ENCODE assay signal across 24 cellular contexts in genomic region chr5:100518377-100518776, GRCh38.
"Had no signal": no experiment of that assay in that cellular context is flagged by ENCODE, and none has a peak within 500 bp of the region (broad histone marks: within the 10 kb centered on the region; RNA-seq: fewer than 3 reads in every experiment).

No MANE protein-coding gene starts in this region.

- H3K4me1 Mint-ChIP-seq: activated naive CD4-positive, alpha-beta T cell treated with anti-CD3 and anti-CD28 coated beads, Interleukin-2, amount 10 ng/mL, durations not matched to agents 7 days and 5 days; activated naive CD8-positive, alpha-beta T cell treated with anti-CD3 and anti-CD28 coated beads, Interleukin-2, amount 50 U/mL, for 24 hours; brain; mesothelial cell of epicardium had no signal

- H3K9me3 ChIP-seq: thyroid gland, uterus had no signal

- H3K27me3 ChIP-seq: dorsolateral prefrontal cortex, right atrium auricular region, thyroid gland, uterus had no signal

- H3K27ac ChIP-seq: dorsolateral prefrontal cortex, epithelial cell of prostate, right atrium auricular region, thyroid gland, uterus had no signal

- H3K36me3 ChIP-seq: right atrium auricular region, thyroid gland, uterus had no signal

- H3K27ac Mint-ChIP-seq: activated naive CD4-positive, alpha-beta T cell treated with anti-CD3 and anti-CD28 coated beads, Interleukin-2, amount 10 ng/mL, durations not matched to agents 7 days and 5 days; activated naive CD8-positive, alpha-beta T cell treated with anti-CD3 and anti-CD28 coated beads, Interleukin-2, amount 50 U/mL, for 24 hours; brain; mesothelial cell of epicardium; natural killer cell treated with Interleukin-12 subunit alpha and Interleukin-12 subunit beta and Interleukin-15 and Interleukin-18, amount 100 ng/mL, for 72 hours had no signal

- H3K36me3 Mint-ChIP-seq: activated naive CD4-positive, alpha-beta T cell treated with anti-CD3 and anti-CD28 coated beads, Interleukin-2, amount 10 ng/mL, durations not matched to agents 7 days and 5 days; mesothelial cell of epicardium had no signal

- H3K4me1 ChIP-seq: right atrium auricular region, thyroid gland, uterus had no signal

- H3K4me3 ChIP-seq: dorsolateral prefrontal cortex, lung, right atrium auricular region, thyroid gland, uterus had no signal

- H3K4me3 Mint-ChIP-seq: activated naive CD4-positive, alpha-beta T cell treated with anti-CD3 and anti-CD28 coated beads, Interleukin-2, amount 10 ng/mL, durations not matched to agents 7 days and 5 days; activated naive CD8-positive, alpha-beta T cell treated with anti-CD3 and anti-CD28 coated beads, Interleukin-2, amount 50 U/mL, for 24 hours; brain; mesothelial cell of epicardium; natural killer cell treated with Interleukin-12 subunit alpha and Interleukin-12 subunit beta and Interleukin-15 and Interleukin-18, amount 100 ng/mL, for 72 hours had no signal

- DNase-seq: activated CD4-positive, alpha-beta T cell treated with anti-CD3 and anti-CD28 coated beads, Interleukin-2, amount 50 U/mL, for 1 hour; activated CD8-positive, alpha-beta memory T cell treated with anti-CD3 and anti-CD28 coated beads, Interleukin-2, amount 50 U/mL, for 4 hours; activated effector memory CD4-positive, alpha-beta T cell treated with Interleukin-2 at 50 U/mL for 16 hours; activated naive CD4-positive, alpha-beta T cell treated with anti-CD3 and anti-CD28 coated beads, Interleukin-2, amount 10 ng/mL, durations not matched to agents 7 days and 5 days; activated naive CD8-positive, alpha-beta T cell treated with anti-CD3 and anti-CD28 coated beads, Interleukin-2, amount 50 U/mL, for 24 hours; activated T-cell treated with anti-CD3 and anti-CD28 coated beads, Interleukin-2, amount 50 U/mL, for 48 hours; anterior cingulate cortex; central memory CD4-positive, alpha-beta T cell; dorsolateral prefrontal cortex; foreskin fibroblast; hippocampal formation; kidney; nucleus accumbens; stimulated activated CD4-positive, alpha-beta T cell treated with anti-CD3 and anti-CD28 coated beads, Interleukin-2, amount 100 ng/mL, for 24 hours; stimulated activated naive CD4-positive, alpha-beta T cell treated with Interleukin-2 at 50 U/mL for 16 hours; T-helper 9 cell; thyroid gland; uterus had no signal

- H3K27me3 Mint-ChIP-seq: activated naive CD4-positive, alpha-beta T cell treated with anti-CD3 and anti-CD28 coated beads, Interleukin-2, amount 10 ng/mL, durations not matched to agents 7 days and 5 days; activated naive CD8-positive, alpha-beta T cell treated with anti-CD3 and anti-CD28 coated beads, Interleukin-2, amount 50 U/mL, for 24 hours; brain had no signal
